ENCODE assay signal across 8 cellular contexts in the genomic region with DNA sequence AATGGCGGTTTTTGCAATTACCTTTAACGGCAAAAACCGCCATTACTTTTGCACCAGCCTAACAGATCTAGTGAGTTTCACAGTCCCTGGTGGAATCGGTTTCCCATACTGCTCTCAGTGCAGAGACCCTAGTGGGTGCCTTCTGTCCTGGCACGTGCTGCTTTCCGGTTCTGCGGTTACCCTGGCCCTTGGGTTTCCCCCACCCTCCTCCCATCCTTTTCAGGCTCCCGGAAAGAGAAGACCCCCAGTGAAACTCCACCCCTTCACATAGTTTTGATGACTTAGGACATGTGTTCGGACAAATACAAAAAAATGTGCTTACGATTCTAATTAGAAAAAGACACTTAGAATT. TPM values are rescaled to one million over a fixed set of nuclear protein-coding genes. Genes with fewer than 3 reads are reported as not detected.
DNase-seq lines count a peak whose midpoint lies in the region; ATAC-seq, FAIRE-seq and TF ChIP-seq lines count a peak whose summit lies in the region.

No MANE protein-coding gene starts in this region.

- FAIRE-seq in RCC 7860 (lab: Jason Lieb, UNC): no peak

- no peaks in the 10 kb centered on the region for H3K79me2 ChIP-seq in PC-3 (ENCODE audit: low read length)

- CTCF ChIA-PET in PC-3 (lab: Charles Lee): no interaction called here

- H3K9ac ChIP-seq in PC-3 (ENCODE audit: low read length): peak overlapping the region; percentile 93

- H3K4me1 ChIP-seq in PC-3 (ENCODE audit: insufficient read depth, low read length): peaks cover 11% of the 10 kb centered on the region

- intact Hi-C loops in PC-3 (cut with micrococcal nuclease): loop anchor here (10.0 kb wide), 1 partner anchor 103 kb away; a partner anchor contains a TSS

- H3K36me3 ChIP-seq in PC-3 (ENCODE audit: low read depth, low read length): no peaks in the 10 kb centered on the region

- H3K27ac ChIP-seq in PC-3 (ENCODE audit: low read length): peak overlapping the region; percentile 68

- H3K4me2 ChIP-seq in PC-3 (ENCODE audit: low read length): peak overlapping the region; percentile 96

- TSS peak; percentile 90 for BruUV-seq in PC-3 (replicated peaks; lab: Mats Ljungman, UMichigan)

- H3K9me2 ChIP-seq in PC-3 (replicated peaks; ENCODE audit: low read length): no peaks in the 10 kb centered on the region

- H3F3A ChIP-seq in PC-3 (ENCODE audit: low read length, unreplicated experiment): no peaks in the 10 kb centered on the region

- DNase-seq in PC-3 (no peak), NCI-H1694 treated with DMSO at 0.1 percent for 48 hours (lab: John Stamatoyannopoulos, UW) (no peak), RCC 7860 (ENCODE audit: low spot score) (no peak)
- peak; percentile 16 for DNase-seq in activated naive CD8-positive, alpha-beta T cell treated with anti-CD3 and anti-CD28 coated beads, Interleukin-2, amount 50 U/mL, for 16 hours (ENCODE audit: low read depth, low spot score)
- DNase-seq in stimulated activated CD4-positive, alpha-beta T cell treated with anti-CD3 and anti-CD28 coated beads, Interleukin-2, amount 100 ng/mL, for 4 hours (ENCODE audit: low read depth): peak; percentile 27

- peak overlapping the region; percentile 80 for H2AFZ ChIP-seq in PC-3 (ENCODE audit: low read length)

- POLR2A ChIA-PET in PC-3 (lab: Charles Lee; ENCODE audit: unreplicated experiment): interaction anchor here (1.3 to 2.3 kb wide), 2 partner anchors 102 to 185 kb away, joined by 6 to 14 read pairs; a partner anchor contains a TSS

- no peaks in the 10 kb centered on the region for H3K27me3 ChIP-seq in PC-3 (ENCODE audit: low read length)

- no peaks in the 10 kb centered on the region for H4K20me1 ChIP-seq in PC-3 (ENCODE audit: low read length)

- ATAC-seq in GM18519 (IDR thresholded peaks at IDR 0.05; ENCODE audit: low FRiP score, unreplicated experiment) (peak; percentile 16), HG02642 (IDR thresholded peaks at IDR 0.05; ENCODE audit: poor library complexity, unreplicated experiment) (peak; percentile 58), PC-3 (no peak)

- H3K4me3 ChIP-seq in PC-3 (ENCODE audit: low read length) (peak overlapping the region; percentile 69), iPS-18c (ENCODE audit: insufficient read depth, low read depth, low read length) (peak overlapping the region; percentile 21; the same call in 1 of the 2 replicates)

- H3K9me3 ChIP-seq in PC-3 (ENCODE audit: low read length): no peaks in the 10 kb centered on the region
- no peaks in the 10 kb centered on the region for H3K9me3 ChIP-seq in iPS-18c (ENCODE audit: control insufficient read depth, insufficient read depth, low read length)

- TF ChIP-seq CTCF in PC-3 (conservative IDR thresholded peaks at IDR 0.05; ENCODE audit: low read depth, low read length): no peak

RNA-seq across cellular contexts. Expression of a gene that starts 36.9 kb away (rescaled TPM):
- total RNA-seq in PC-3 (2014; rRNA removed): 0.23 and 0.29 TPM in 2 replicates

RNA-seq across cellular contexts. Expression of a gene that starts 41.5 kb away (rescaled TPM):
- total RNA-seq in PC-3 (2014; rRNA removed): not detected in 2 replicates

Comparison
In these comparisons a context has a peak if more than half of its experiments do, and no peak if none do; other contexts are left out.
1. DNase-seq: peak in activated naive CD8-positive, alpha-beta T cell treated with anti-CD3 and anti-CD28 coated beads, Interleukin-2, amount 50 U/mL, for 16 hours (single experiment) and stimulated activated CD4-positive, alpha-beta T cell treated with anti-CD3 and anti-CD28 coated beads, Interleukin-2, amount 100 ng/mL, for 4 hours (single experiment); none in PC-3 (single experiment), NCI-H1694 treated with DMSO at 0.1 percent for 48 hours (single experiment) and RCC 7860 (single experiment).